ENCODE assay signal across 8 cellular contexts in genomic region chr12:29148958-29149690, GRCh38. TPM values are rescaled to one million over a fixed set of nuclear protein-coding genes. Genes with fewer than 3 reads are reported as not detected.
DNase-seq lines count a peak whose midpoint lies in the region; ATAC-seq and TF ChIP-seq lines count a peak whose summit lies in the region.

Gene FAR2, plus strand, starts transcription at chr12:29149278. Its CDS starts 121,172 bp downstream, at chr12:29270450.

- H3K4me3 Mint-ChIP-seq in nephron progenitor cell: peak within 1 kb of the TSS; percentile 86

- peak within 1 kb of the TSS; percentile 65 for H3K4me3 ChIP-seq in fibroblast of villous mesenchyme (ENCODE audit: low read depth, low read length)
- H3K4me3 ChIP-seq in thoracic aorta: peak within 1 kb of the TSS; percentile 88

- H3K27ac ChIP-seq in thoracic aorta: peak within 1 kb of the TSS in 1 of 2 donors; percentile 39

- no peaks in the 10 kb centered on the region for H3K4me1 ChIP-seq in thoracic aorta (ENCODE audit: control insufficient read depth in 1 of 2, low read depth in 2 of 2)

- ATAC-seq in GM18508 (IDR thresholded peaks at IDR 0.05; ENCODE audit: insufficient read depth, unreplicated experiment) (peak; percentile 26), HG02798 (IDR thresholded peaks at IDR 0.05; ENCODE audit: poor library complexity, unreplicated experiment) (peak; percentile 33), thoracic aorta (ENCODE audit: insufficient number of reproducible peaks, low FRiP score, low read depth) (peak; percentile 37)

- DNase-seq in OCI-M1 (lab: John Stamatoyannopoulos, UW) (peak; percentile 79), fibroblast of villous mesenchyme (ENCODE audit: low read depth) (peak; percentile 19), nephron progenitor cell (peak; percentile 58), thoracic aorta (ENCODE audit: low spot score) (no peak), NCI-H2196 treated with DMSO at 0.1 percent for 48 hours (lab: John Stamatoyannopoulos, UW; ENCODE audit: unreplicated experiment) (no peak)
- peak; percentile 43 for DNase-seq in activated effector memory CD4-positive, alpha-beta T cell treated with Interleukin-2 at 50 U/mL for 16 hours

- peaks cover 19% of the 10 kb centered on the region for H3K4me1 Mint-ChIP-seq in nephron progenitor cell

- no peaks in the 10 kb centered on the region for H3K27me3 ChIP-seq in thoracic aorta (replicated peaks; ENCODE audit: insufficient read depth)

- no peak within 1 kb of the TSS for H3K27ac Mint-ChIP-seq in nephron progenitor cell

- no peaks in the 10 kb centered on the region for H3K36me3 Mint-ChIP-seq in nephron progenitor cell (ENCODE audit: low read depth)

- peaks cover 34% of the 10 kb centered on the region for H3K27me3 Mint-ChIP-seq in nephron progenitor cell (ENCODE audit: low read depth, poor library complexity)

- no peaks in the 10 kb centered on the region for H3K9me3 Mint-ChIP-seq in nephron progenitor cell

- H3K9me3 ChIP-seq in thoracic aorta: no peaks in the 10 kb centered on the region

- no peaks in the 10 kb centered on the region for H3K36me3 ChIP-seq in thoracic aorta

- no peak for TF ChIP-seq CTCF in fibroblast of villous mesenchyme (IDR thresholded peaks at IDR 0.05; ENCODE audit: insufficient read depth, low read depth, low read length)
- no peak for TF ChIP-seq CTCF in nephron progenitor cell (IDR thresholded peaks at IDR 0.05)
- no peak for TF ChIP-seq CTCF in thoracic aorta (IDR thresholded peaks at IDR 0.05)

RNA-seq across cellular contexts. Expression of gene FAR2, which starts in this region (rescaled TPM):
- total RNA-seq in fibroblast of villous mesenchyme (5.6 and 8.7 TPM in 2 replicates), thoracic aorta (10 to 100 TPM in 1 of 2 donors, 1 to 10 TPM in 1; 8.5 to 16.9 TPM)

Comparison
In these comparisons a context has a peak if more than half of its experiments do, and no peak if none do; other contexts are left out.
1. DNase-seq: peak in OCI-M1 (single experiment), activated effector memory CD4-positive, alpha-beta T cell treated with Interleukin-2 at 50 U/mL for 16 hours (single experiment), fibroblast of villous mesenchyme (single experiment) and nephron progenitor cell (single experiment); none in thoracic aorta (single experiment) and NCI-H2196 treated with DMSO at 0.1 percent for 48 hours (single experiment).
2. Peak in every context shown above with its lines, with median percentiles within 50 percentile points of each other: ATAC-seq.